10 cellular contexts compared by ENCODE assay signal in the genomic region with DNA sequence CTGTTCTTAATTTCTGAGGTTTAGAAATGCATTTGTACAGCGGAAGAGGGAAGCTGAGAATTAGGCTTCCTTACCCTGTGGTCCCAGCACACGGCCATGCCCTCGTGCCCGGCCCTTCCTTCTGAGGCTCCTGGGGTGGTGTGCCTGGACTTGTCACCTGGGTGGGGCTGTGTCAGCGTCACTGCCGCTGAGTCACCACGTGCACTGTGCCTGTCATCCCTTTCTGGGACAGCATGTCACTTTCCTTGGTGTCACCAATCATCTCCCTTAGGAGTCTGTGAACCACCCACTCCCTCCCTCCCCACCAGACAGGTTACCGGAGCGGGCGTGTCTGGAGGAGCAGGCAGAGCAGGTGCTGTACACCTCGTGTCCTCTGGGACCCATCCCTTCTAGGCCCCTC.
DNase-seq lines count a peak whose midpoint lies in the region; ATAC-seq, FAIRE-seq and TF ChIP-seq lines count a peak whose summit lies in the region.
"Had no signal": no experiment of that assay in that cellular context is flagged by ENCODE, and none has a peak within 500 bp of the region (broad histone marks: within the 10 kb centered on the region; RNA-seq: fewer than 3 reads in every experiment).

No MANE protein-coding gene starts in this region.

- H3K36me3 ChIP-seq in GM12878 (ENCODE audit: control insufficient read depth in 2 of 2, insufficient read depth in 2 of 2, low read length in 1 of 2): peaks cover 0 to 1% of the 10 kb centered on the region in 2 experiments; a peak in 2 of 4 replicates
- no peaks in the 10 kb centered on the region for H3K36me3 ChIP-seq in osteoblast (ENCODE audit: insufficient read depth, low read length)

- H3K9me3 ChIP-seq in GM12878 (replicated peaks; ENCODE audit: control insufficient read depth, insufficient read depth, low read length): no peaks in the 10 kb centered on the region
- no peaks in the 10 kb centered on the region for H3K9me3 ChIP-seq in osteoblast (ENCODE audit: low read depth, low read length)

- no peak overlapping the region for H3K4me3 ChIP-seq in GM12878
- no peak overlapping the region for H3K4me3 ChIP-seq in osteoblast (ENCODE audit: insufficient read depth, low read length)

- H3K4me1 Mint-ChIP-seq in stimulated activated naive B cell treated with anti-CD40 and anti-IgM and Interleukin-4, amounts not matched to agents 10 μg/mL and 1 μg/mL and 100 μg/mL, for 72 hours: peaks cover 7 to 9% of the 10 kb centered on the region in 2 donors

- CTCF ChIA-PET in GM12878 (lab: Yijun Ruan, JAX): no interaction called here

- DNase-seq in NCI-H1436 (lab: John Stamatoyannopoulos, UW) (peak; percentile 53), NCI-H1436 treated with DMSO at 0.1 percent for 48 hours (lab: John Stamatoyannopoulos, UW) (no peak), MV-4-11 (lab: John Stamatoyannopoulos, UW) (peak; percentile 59), GM12878 (ENCODE audit: low read depth, low spot score) (no peak), osteoblast (ENCODE audit: insufficient read length, low spot score, missing footprints) (peak; percentile 72), NCI-H2107 treated with DMSO at 0.1 percent for 48 hours (lab: John Stamatoyannopoulos, UW; ENCODE audit: unreplicated experiment) (no peak)
- DNase-seq in stimulated activated naive B cell treated with anti-CD40 and anti-IgM and Interleukin-4, amounts not matched to agents 10 μg/mL and 1 μg/mL and 100 μg/mL, for 72 hours: no peak
- DNase-seq: NCI-H1694 treated with DMSO at 0.1 percent for 48 hours, T-helper 17 cell had no signal

- TF ChIP-seq CTCF in GM12878 (IDR thresholded peaks at IDR 0.05 in 2 of 3, conservative IDR thresholded peaks at IDR 0.05 in 1 of 3; ENCODE audit: control insufficient read depth in 2 of 3, extremely low read depth in 1 of 3, insufficient read depth in 1 of 3, low read depth in 3 of 3, low read length in 3 of 3): no peak
- TF ChIP-seq CTCF in osteoblast (IDR thresholded peaks at IDR 0.05; ENCODE audit: extremely low read depth, low read depth, low read length): no peak

- H3K27ac ChIP-seq in GM12878 (ENCODE audit: control insufficient read depth, insufficient read depth) (no peak overlapping the region), osteoblast (ENCODE audit: low read depth, low read length) (no peak overlapping the region)

- no peak overlapping the region for H2AFZ ChIP-seq in GM12878 (ENCODE audit: control insufficient read depth, low read depth, low read length)
- no peak overlapping the region for H2AFZ ChIP-seq in osteoblast (ENCODE audit: low read length)

- RAD21 ChIA-PET in GM12878 (lab: Charles Lee; ENCODE audit: unreplicated experiment): no interaction called here

- no peak overlapping the region for H3K4me2 ChIP-seq in GM12878 (ENCODE audit: control insufficient read depth, insufficient read depth)
- H3K4me2 ChIP-seq in osteoblast (ENCODE audit: insufficient read depth, low read length): no peak overlapping the region

- H3K4me3 Mint-ChIP-seq in stimulated activated naive B cell treated with anti-CD40 and anti-IgM and Interleukin-4, amounts not matched to agents 10 μg/mL and 1 μg/mL and 100 μg/mL, for 72 hours: no peak overlapping the region
- H3K4me3 Mint-ChIP-seq: T-helper 17 cell had no signal

- H3K27me3 ChIP-seq in GM12878 (replicated peaks in 1 of 2; ENCODE audit: control insufficient read depth in 2 of 2, insufficient read depth in 2 of 2, low read length in 1 of 2) (no peaks in the 10 kb centered on the region), osteoblast (ENCODE audit: insufficient read depth, low read length) (no peaks in the 10 kb centered on the region)

- H3K27me3 Mint-ChIP-seq in stimulated activated naive B cell treated with anti-CD40 and anti-IgM and Interleukin-4, amounts not matched to agents 10 μg/mL and 1 μg/mL and 100 μg/mL, for 72 hours: no peaks in the 10 kb centered on the region
- H3K27me3 Mint-ChIP-seq: T-helper 17 cell had no signal

- POLR2A ChIA-PET in GM12878 (lab: Charles Lee): no interaction called here

- TF ChIP-seq EP300 in GM12878 (IDR thresholded peaks at IDR 0.05; ENCODE audit: borderline replicate concordance in 1 of 2, control insufficient read depth in 1 of 2, low read depth in 2 of 2, low read length in 2 of 2): no peak

- TF ChIP-seq RAD21 in GM12878 (IDR thresholded peaks at IDR 0.05; ENCODE audit: insufficient read depth, low read depth, low read length): no peak

- FAIRE-seq in GM12878 (lab: Jason Lieb, UNC): no peak

- H3K4me1 ChIP-seq in GM12878 (ENCODE audit: control insufficient read depth, insufficient read depth, low read length) (no peaks in the 10 kb centered on the region), osteoblast (ENCODE audit: insufficient read depth, low read length) (no peaks in the 10 kb centered on the region)

- in situ Hi-C loops in GM12878 (cut with MboI): no loop called here

- peaks cover 20 to 44% of the 10 kb centered on the region in 2 donors for H3K36me3 Mint-ChIP-seq in stimulated activated naive B cell treated with anti-CD40 and anti-IgM and Interleukin-4, amounts not matched to agents 10 μg/mL and 1 μg/mL and 100 μg/mL, for 72 hours

- WGBS in GM12878 (ENCODE audit: insufficient coverage, insufficient replicate concordance, low lambda C conversion rate, missing lambda C conversion rate): 90% methylated on average over 11 of the region's 11 CpGs

- no peak for TF ChIP-seq POLR2A in GM12878 (IDR thresholded peaks at IDR 0.05; ENCODE audit: low read depth, low read length)

- SMC1A ChIA-PET in GM12878 (lab: Charles Lee; ENCODE audit: uncharacterized antibody, unreplicated experiment): interaction anchor here (0.6 kb wide), 1 partner anchor 15 kb away, joined by 3 read pairs; no protein-coding TSS in a partner anchor

- intact Hi-C loops in GM12878 (cut with micrococcal nuclease; ENCODE audit: unreplicated experiment): no loop called here

- no peaks in the 10 kb centered on the region for H3K79me2 ChIP-seq in GM12878 (ENCODE audit: control insufficient read depth, insufficient read depth, low read length)
- H3K79me2 ChIP-seq in osteoblast (ENCODE audit: insufficient read depth, low read length): no peaks in the 10 kb centered on the region

- no peaks in the 10 kb centered on the region for H3K9me3 Mint-ChIP-seq in stimulated activated naive B cell treated with anti-CD40 and anti-IgM and Interleukin-4, amounts not matched to agents 10 μg/mL and 1 μg/mL and 100 μg/mL, for 72 hours

- BruUV-seq in GM12878 (replicated peaks; lab: Mats Ljungman, UMichigan): no TSS peak

- H3K9ac ChIP-seq in GM12878 (ENCODE audit: control insufficient read depth, insufficient read depth, low read length): no peak overlapping the region

- H3K27ac Mint-ChIP-seq in stimulated activated naive B cell treated with anti-CD40 and anti-IgM and Interleukin-4, amounts not matched to agents 10 μg/mL and 1 μg/mL and 100 μg/mL, for 72 hours: no peak overlapping the region
- H3K27ac Mint-ChIP-seq: T-helper 17 cell had no signal

- ATAC-seq in GM12878: no peak
- no peak for ATAC-seq in HG03175 (IDR thresholded peaks at IDR 0.05; ENCODE audit: unreplicated experiment)
- ATAC-seq in stimulated activated naive B cell treated with anti-CD40 and anti-IgM and Interleukin-4, amounts not matched to agents 10 μg/mL and 1 μg/mL and 100 μg/mL, for 72 hours (replicated peaks): no peak
- ATAC-seq: T-helper 17 cell had no signal

- H4K20me1 ChIP-seq in GM12878 (ENCODE audit: control insufficient read depth, insufficient read depth) (peaks cover 3% of the 10 kb centered on the region; the same call in 1 of the 2 replicates), osteoblast (ENCODE audit: insufficient read depth, low read length) (peaks cover 8% of the 10 kb centered on the region)

TF ChIP-seq in GM12878, 131 proteins besides CTCF, POLR2A, EP300 and RAD21:
- TF ChIP-seq BCL3 (IDR thresholded peaks at IDR 0.05; ENCODE audit: borderline replicate concordance, insufficient read depth, low read depth, low read length, poor library complexity, severe bottlenecking) (peak; percentile 50), GATAD2B (conservative IDR thresholded peaks at IDR 0.05; ENCODE audit: low read depth) (no peak)

Comparison
In these comparisons a context has a peak if more than half of its experiments do, and no peak if none do; other contexts are left out.
1. DNase-seq: peak in NCI-H1436 (single experiment), MV-4-11 (single experiment) and osteoblast (single experiment); none in NCI-H1436 treated with DMSO at 0.1 percent for 48 hours (single experiment), GM12878 (single experiment), NCI-H2107 treated with DMSO at 0.1 percent for 48 hours (single experiment) and stimulated activated naive B cell treated with anti-CD40 and anti-IgM and Interleukin-4, amounts not matched to agents 10 μg/mL and 1 μg/mL and 100 μg/mL, for 72 hours (single experiment).